23 cellular contexts compared by ENCODE assay signal in genomic region chr6:107630341-107630995, GRCh38.
DNase-seq lines count a peak whose midpoint lies in the region; ATAC-seq, FAIRE-seq and TF ChIP-seq lines count a peak whose summit lies in the region.
"Had no signal": no experiment of that assay in that cellular context is flagged by ENCODE, and none has a peak within 500 bp of the region (broad histone marks: within the 10 kb centered on the region; RNA-seq: fewer than 3 reads in every experiment).

No MANE protein-coding gene starts in this region.

- H3K36me3 Mint-ChIP-seq in nephron (ENCODE audit: low read depth), result peaks cover 28% of the 10 kb centered on the region
- H3K36me3 Mint-ChIP-seq: CD4-positive, CD25-positive, alpha-beta regulatory T cell; CD8-positive, alpha-beta T cell had no signal

- H3K4me3 Mint-ChIP-seq in nephron, result no peak overlapping the region
- H3K4me3 Mint-ChIP-seq: B cell; CD4-positive, CD25-positive, alpha-beta regulatory T cell; CD8-positive, alpha-beta T cell; GM23338 had no signal

- peak overlapping the region; percentile 10 to 55 (median 15) for H3K27ac Mint-ChIP-seq in nephron
- H3K27ac Mint-ChIP-seq: B cell; CD4-positive, CD25-positive, alpha-beta regulatory T cell; CD8-positive, alpha-beta T cell; GM23338 had no signal

- ATAC-seq in psoas muscle (peak in 3 of 4 donors; percentile 55 to 78 (median 55)), GM19467 (IDR thresholded peaks at IDR 0.05; ENCODE audit: unreplicated experiment) (no peak), GM19452 (IDR thresholded peaks at IDR 0.05; ENCODE audit: unreplicated experiment) (no peak)
- ATAC-seq: CD8-positive, alpha-beta T cell; GM23338 had no signal

- peaks cover 0 to 9% of the 10 kb centered on the region in 2 donors for H3K36me3 ChIP-seq in psoas muscle (ENCODE audit: insufficient read depth in 1 of 2, low read depth in 1 of 2)
- H3K36me3 ChIP-seq: BLaER1 had no signal

- H3K4me1 Mint-ChIP-seq in nephron, result peaks cover 65% of the 10 kb centered on the region

- FAIRE-seq in D721Med (lab: Jason Lieb, UNC), result peak; percentile 32
- FAIRE-seq: GM12891, GM18507, H54 had no signal

- intact Hi-C loops in psoas muscle (cut with DNase I), result no loop called here

- TF ChIP-seq CTCF in D721Med (IDR thresholded peaks at IDR 0.05; ENCODE audit: insufficient read depth, missing control alignments) (no peak), VCaP (conservative IDR thresholded peaks at IDR 0.05) (no peak), nephron (IDR thresholded peaks at IDR 0.05; ENCODE audit: unreplicated experiment in 3 of 3) (no peak), psoas muscle (IDR thresholded peaks at IDR 0.05) (no peak)

- H3K9me3 ChIP-seq in psoas muscle, result no peaks in the 10 kb centered on the region
- H3K9me3 ChIP-seq: Caco-2, HAP-1 had no signal

- no peaks in the 10 kb centered on the region for H3K9me3 Mint-ChIP-seq in nephron
- H3K9me3 Mint-ChIP-seq: CD4-positive, CD25-positive, alpha-beta regulatory T cell; CD8-positive, alpha-beta T cell; GM23338 had no signal

- WGBS in psoas muscle, 3 donors, result 38 to 52% (median 48%) methylated on average over 4 of the region's 4 CpGs

- no peaks in the 10 kb centered on the region for H3K27me3 Mint-ChIP-seq in nephron (ENCODE audit: low read depth)

- peaks cover 31% of the 10 kb centered on the region for H3K4me1 ChIP-seq in psoas muscle
- H3K4me1 ChIP-seq: BLaER1, Caco-2 had no signal

- H3K27ac ChIP-seq in VCaP (peak overlapping the region; percentile 57), psoas muscle (peak overlapping the region; percentile 53)
- H3K27ac ChIP-seq: 22Rv1, BLaER1, C4-2B had no signal

- DNase-seq in D721Med (ENCODE audit: insufficient read length, low spot score) (no peak), psoas muscle (no peak), NCI-H146 (lab: John Stamatoyannopoulos, UW) (no peak), DMS153 treated with DMSO at 0.1 percent for 48 hours (lab: John Stamatoyannopoulos, UW; ENCODE audit: unreplicated experiment) (no peak)
- DNase-seq: Caco-2; CD4-positive, CD25-positive, alpha-beta regulatory T cell; CD8-positive, alpha-beta T cell; DMS 273 treated with DMSO at 0.1 percent for 48 hours; DMS53; GF-D8 had no signal

- H3K27me3 ChIP-seq in psoas muscle (ENCODE audit: insufficient read depth in 3 of 3, low read length in 2 of 3), result no peaks in the 10 kb centered on the region
- H3K27me3 ChIP-seq: BLaER1 had no signal

- H3K4me3 ChIP-seq in psoas muscle, result no peak overlapping the region
- H3K4me3 ChIP-seq: BLaER1, GM23338, HAP-1 had no signal

Comparison
In these comparisons a context has a peak if more than half of its experiments do, and no peak if none do; other contexts are left out.
1. ATAC-seq: peak in psoas muscle (3 of 4); none in GM19467 (single experiment) and GM19452 (single experiment).